In genomic region chr1:222617367-222617951, GRCh38 we compare ENCODE assay signal across 8 cellular contexts. TPM values are rescaled to one million over a fixed set of nuclear protein-coding genes. Genes with fewer than 3 reads are reported as not detected.
DNase-seq lines count a peak whose midpoint lies in the region; ATAC-seq and TF ChIP-seq lines count a peak whose summit lies in the region.

No MANE protein-coding gene starts in this region.

- H3K4me3 ChIP-seq in DOHH2 (ENCODE audit: low read length) (peak overlapping the region; percentile 91), fibroblast of mammary gland (ENCODE audit: control insufficient read depth, low read depth, low read length) (peak overlapping the region; percentile 61)

- H3K4me3 Mint-ChIP-seq in activated T-helper 17 cell treated with anti-CD3 and anti-CD28 coated beads, Interleukin-2, amount 50 U/mL, for 72 hours = peak overlapping the region; percentile 82
- peak overlapping the region; percentile 90 for H3K4me3 Mint-ChIP-seq in natural killer cell
- peak overlapping the region; percentile 93 for H3K4me3 Mint-ChIP-seq in stimulated activated naive B cell treated with anti-CD40 and anti-IgM and Interleukin-4, amounts not matched to agents 10 μg/mL and 1 μg/mL and 100 μg/mL, for 72 hours

- H3K36me3 ChIP-seq in DOHH2 (ENCODE audit: control insufficient read depth, low read length) = no peaks in the 10 kb centered on the region

- H3K9me3 Mint-ChIP-seq in activated T-helper 17 cell treated with anti-CD3 and anti-CD28 coated beads, Interleukin-2, amount 50 U/mL, for 72 hours = no peaks in the 10 kb centered on the region
- H3K9me3 Mint-ChIP-seq in natural killer cell = no peaks in the 10 kb centered on the region
- no peaks in the 10 kb centered on the region for H3K9me3 Mint-ChIP-seq in stimulated activated naive B cell treated with anti-CD40 and anti-IgM and Interleukin-4, amounts not matched to agents 10 μg/mL and 1 μg/mL and 100 μg/mL, for 72 hours

- DNase-seq in H4 (ENCODE audit: low spot score) = peak; percentile 98
- DNase-seq in LHCN-M2 (ENCODE audit: low read depth) = peak; percentile 89
- DNase-seq in RPMI7951 (ENCODE audit: low read depth) = peak; percentile 97
- peak; percentile 98 for DNase-seq in fibroblast of mammary gland (ENCODE audit: low read depth)
- peak; percentile 85 for DNase-seq in natural killer cell
- DNase-seq in stimulated activated naive B cell treated with anti-CD40 and anti-IgM and Interleukin-4, amounts not matched to agents 10 μg/mL and 1 μg/mL and 100 μg/mL, for 72 hours = peak; percentile 87

- peaks cover 33% of the 10 kb centered on the region for H3K27me3 ChIP-seq in DOHH2 (ENCODE audit: control insufficient read depth, low read length)

- H3K9me2 ChIP-seq in DOHH2 (replicated peaks; ENCODE audit: control insufficient read depth, low read length) = no peaks in the 10 kb centered on the region

- no peak for TF ChIP-seq CTCF in DOHH2 (IDR thresholded peaks at IDR 0.05; ENCODE audit: low read depth, low read length, poor library complexity, severe bottlenecking)
- TF ChIP-seq CTCF in fibroblast of mammary gland (conservative IDR thresholded peaks at IDR 0.05; ENCODE audit: control insufficient read depth, insufficient read depth, low read depth, low read length) = no peak
- TF ChIP-seq CTCF in natural killer cell (IDR thresholded peaks at IDR 0.05) = no peak

- peaks cover 4% of the 10 kb centered on the region; the same call in 1 of the 2 replicates for H3F3A ChIP-seq in DOHH2 (ENCODE audit: control insufficient read depth, insufficient read depth)

- H3K27ac ChIP-seq in DOHH2 (ENCODE audit: low read depth, low read length) = no peak overlapping the region

- peaks cover 22% of the 10 kb centered on the region for H3K36me3 Mint-ChIP-seq in activated T-helper 17 cell treated with anti-CD3 and anti-CD28 coated beads, Interleukin-2, amount 50 U/mL, for 72 hours (ENCODE audit: low read depth)
- H3K36me3 Mint-ChIP-seq in natural killer cell = no peaks in the 10 kb centered on the region
- peaks cover 4 to 12% of the 10 kb centered on the region in 2 donors for H3K36me3 Mint-ChIP-seq in stimulated activated naive B cell treated with anti-CD40 and anti-IgM and Interleukin-4, amounts not matched to agents 10 μg/mL and 1 μg/mL and 100 μg/mL, for 72 hours

- intact Hi-C loops in natural killer cell (cut with micrococcal nuclease) = loop anchor here (1.0 kb wide), 1 partner anchor 28 kb away; the partner anchor contains the start of gene TAF1A

- peak overlapping the region; percentile 99 for H3K4me2 ChIP-seq in DOHH2 (ENCODE audit: low read length)

- H4K20me1 ChIP-seq in DOHH2 (ENCODE audit: control insufficient read depth, insufficient read depth, low read depth, low read length) = no peaks in the 10 kb centered on the region

- peaks cover 19% of the 10 kb centered on the region for H3K4me1 Mint-ChIP-seq in activated T-helper 17 cell treated with anti-CD3 and anti-CD28 coated beads, Interleukin-2, amount 50 U/mL, for 72 hours
- peaks cover 23 to 26% of the 10 kb centered on the region in 2 donors for H3K4me1 Mint-ChIP-seq in natural killer cell
- H3K4me1 Mint-ChIP-seq in stimulated activated naive B cell treated with anti-CD40 and anti-IgM and Interleukin-4, amounts not matched to agents 10 μg/mL and 1 μg/mL and 100 μg/mL, for 72 hours = peaks cover 18 to 27% of the 10 kb centered on the region in 2 donors

- peaks cover 15% of the 10 kb centered on the region for H3K27me3 Mint-ChIP-seq in activated T-helper 17 cell treated with anti-CD3 and anti-CD28 coated beads, Interleukin-2, amount 50 U/mL, for 72 hours
- H3K27me3 Mint-ChIP-seq in natural killer cell (ENCODE audit: low read depth in 2 of 2) = peaks cover 28 to 39% of the 10 kb centered on the region in 2 donors
- H3K27me3 Mint-ChIP-seq in stimulated activated naive B cell treated with anti-CD40 and anti-IgM and Interleukin-4, amounts not matched to agents 10 μg/mL and 1 μg/mL and 100 μg/mL, for 72 hours = peaks cover 20 to 26% of the 10 kb centered on the region in 2 donors

- peaks cover 19% of the 10 kb centered on the region for H3K4me1 ChIP-seq in DOHH2 (ENCODE audit: control insufficient read depth, low read length)

- peak overlapping the region; percentile 88 for H3K27ac Mint-ChIP-seq in activated T-helper 17 cell treated with anti-CD3 and anti-CD28 coated beads, Interleukin-2, amount 50 U/mL, for 72 hours
- peak overlapping the region; percentile 87 to 96 for H3K27ac Mint-ChIP-seq in natural killer cell
- peak overlapping the region; percentile 96 for H3K27ac Mint-ChIP-seq in stimulated activated naive B cell treated with anti-CD40 and anti-IgM and Interleukin-4, amounts not matched to agents 10 μg/mL and 1 μg/mL and 100 μg/mL, for 72 hours

- no peaks in the 10 kb centered on the region for H3K9me3 ChIP-seq in DOHH2 (ENCODE audit: control insufficient read depth, insufficient read depth, low read length)

- peak; percentile 94 for ATAC-seq in activated T-helper 17 cell treated with anti-CD3 and anti-CD28 coated beads, Interleukin-2, amount 50 U/mL, for 72 hours (replicated peaks)
- peak; percentile 85 to 92 (median 89) for ATAC-seq in natural killer cell
- peak; percentile 93 to 94 for ATAC-seq in stimulated activated naive B cell treated with anti-CD40 and anti-IgM and Interleukin-4, amounts not matched to agents 10 μg/mL and 1 μg/mL and 100 μg/mL, for 72 hours (replicated peaks)

- H3K79me2 ChIP-seq in DOHH2 (ENCODE audit: control insufficient read depth, low read length) = peaks cover 11% of the 10 kb centered on the region

RNA-seq across cellular contexts. Expression of gene MIA3, which starts 0.4 kb away (rescaled TPM):
- 26.5 and 30.9 TPM in 2 replicates for total RNA-seq in H4 (2014; rRNA removed; shearing (Covaris generic))
- 26.2 and 37.1 TPM in 2 replicates for total RNA-seq in LHCN-M2 (2014; rRNA removed)
- 13.0 TPM for polyA plus RNA-seq in LHCN-M2 (2012)
- 22.7 and 25.5 TPM in 2 replicates for total RNA-seq in RPMI7951 (2014; rRNA removed; shearing (Covaris generic))
- total RNA-seq in activated T-helper 17 cell treated with anti-CD3 and anti-CD28 coated beads, Interleukin-2, amount 50 U/mL, for 72 hours = 10 to 100 TPM; 31.2 to 32.8 TPM
- 10 to 100 TPM; 87.0 to 98.8 (median 94.0) TPM for total RNA-seq in natural killer cell

RNA-seq across cellular contexts. Expression of gene TAF1A, which starts 27.7 kb away (rescaled TPM):
- 9.2 and 16.3 TPM in 2 replicates for total RNA-seq in H4 (2014; rRNA removed; shearing (Covaris generic))
- total RNA-seq in LHCN-M2 (2014; rRNA removed) = 15.7 and 23.0 TPM in 2 replicates
- 3.7 TPM for polyA plus RNA-seq in LHCN-M2 (2012)
- total RNA-seq in RPMI7951 (2014; rRNA removed; shearing (Covaris generic)) = 15.7 and 17.4 TPM in 2 replicates
- 10 to 100 TPM; 13.1 to 19.5 TPM for total RNA-seq in activated T-helper 17 cell treated with anti-CD3 and anti-CD28 coated beads, Interleukin-2, amount 50 U/mL, for 72 hours
- total RNA-seq in natural killer cell = 10 to 100 TPM in 1 of 3 donors, 1 to 10 TPM in 2; 5.2 to 10.4 (median 7.1) TPM
